Comparison of ENCODE assay signal across 24 cellular contexts in the genomic region with DNA sequence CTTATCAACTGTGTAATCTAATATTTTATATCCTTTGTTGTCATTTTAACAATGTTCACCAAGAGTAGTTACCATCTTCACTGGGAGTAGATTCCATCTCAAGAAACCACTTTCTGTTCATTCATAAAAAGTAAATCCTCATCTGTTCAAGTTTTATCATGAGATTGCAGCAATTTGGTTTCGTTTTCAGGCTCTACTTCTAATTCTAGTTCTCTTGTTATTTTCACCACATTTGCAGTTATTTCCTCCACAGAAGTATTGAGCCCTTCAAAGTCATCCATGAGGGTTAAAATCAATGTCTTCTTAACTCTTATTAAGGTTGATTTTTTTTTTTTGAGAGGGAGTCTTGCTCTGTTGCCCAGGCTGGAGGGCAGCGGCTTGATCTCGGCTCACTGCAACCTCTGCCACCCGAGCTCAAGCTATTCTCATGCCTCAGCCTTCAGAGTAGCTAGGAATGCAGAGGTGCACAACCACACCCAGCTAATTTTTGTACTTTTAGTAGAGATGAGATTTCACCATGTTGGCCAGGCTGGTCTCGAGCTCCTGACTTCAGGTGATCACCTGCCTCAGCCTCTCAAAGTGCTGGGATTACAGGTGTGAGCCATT.
"Had no signal": no experiment of that assay in that cellular context is flagged by ENCODE, and none has a peak within 500 bp of the region (broad histone marks: within the 10 kb centered on the region; RNA-seq: fewer than 3 reads in every experiment).

No MANE protein-coding gene starts in this region.

- H3K27ac ChIP-seq: body of pancreas, cardiac muscle cell, epithelial cell of prostate, foreskin keratinocyte, left lung, transverse colon had no signal

- H3K9me3 ChIP-seq: body of pancreas, left lung, transverse colon had no signal

- H3K36me3 Mint-ChIP-seq: activated CD8-positive, alpha-beta memory T cell treated with anti-CD3 and anti-CD28 coated beads, Interleukin-2, amount 10 ng/mL, durations not matched to agents 7 days and 5 days; naive B cell; stimulated activated naive B cell treated with anti-CD40 and anti-IgM and Interleukin-4, amounts not matched to agents 10 μg/mL and 1 μg/mL and 100 μg/mL, for 72 hours had no signal

- H3K27ac Mint-ChIP-seq: activated CD4-positive, alpha-beta T cell treated with anti-CD3 and anti-CD28 coated beads, Interleukin-2, amount 10 ng/mL, durations not matched to agents 24 days and 14 days; activated CD8-positive, alpha-beta memory T cell treated with anti-CD3 and anti-CD28 coated beads, Interleukin-2, amount 10 ng/mL, durations not matched to agents 7 days and 5 days; activated CD8-positive, alpha-beta T cell treated with anti-CD3 and anti-CD28 coated beads for 36 hours; activated naive CD8-positive, alpha-beta T cell treated with anti-CD3 and anti-CD28 coated beads, Interleukin-2, amount 50 U/mL, for 24 hours; naive B cell; stimulated activated naive B cell treated with anti-CD40 and anti-IgM and Interleukin-4, amounts not matched to agents 10 μg/mL and 1 μg/mL and 100 μg/mL, for 72 hours had no signal

- H3K27me3 Mint-ChIP-seq: activated CD4-positive, alpha-beta T cell treated with anti-CD3 and anti-CD28 coated beads, Interleukin-2, amount 10 ng/mL, durations not matched to agents 24 days and 14 days; activated CD8-positive, alpha-beta memory T cell treated with anti-CD3 and anti-CD28 coated beads, Interleukin-2, amount 10 ng/mL, durations not matched to agents 7 days and 5 days; activated CD8-positive, alpha-beta T cell treated with anti-CD3 and anti-CD28 coated beads for 36 hours; activated naive CD8-positive, alpha-beta T cell treated with anti-CD3 and anti-CD28 coated beads, Interleukin-2, amount 50 U/mL, for 24 hours; naive B cell; stimulated activated naive B cell treated with anti-CD40 and anti-IgM and Interleukin-4, amounts not matched to agents 10 μg/mL and 1 μg/mL and 100 μg/mL, for 72 hours had no signal

- H3K27me3 ChIP-seq: body of pancreas, cardiac muscle cell, foreskin keratinocyte, left lung, transverse colon had no signal

- H3K4me3 ChIP-seq: body of pancreas, cardiac muscle cell, left lung, lung, transverse colon had no signal

- H3K4me3 Mint-ChIP-seq: activated CD4-positive, alpha-beta T cell treated with anti-CD3 and anti-CD28 coated beads, Interleukin-2, amount 10 ng/mL, durations not matched to agents 24 days and 14 days; activated CD8-positive, alpha-beta memory T cell treated with anti-CD3 and anti-CD28 coated beads, Interleukin-2, amount 10 ng/mL, durations not matched to agents 7 days and 5 days; activated CD8-positive, alpha-beta T cell treated with anti-CD3 and anti-CD28 coated beads for 36 hours; activated naive CD8-positive, alpha-beta T cell treated with anti-CD3 and anti-CD28 coated beads, Interleukin-2, amount 50 U/mL, for 24 hours; naive B cell; stimulated activated naive B cell treated with anti-CD40 and anti-IgM and Interleukin-4, amounts not matched to agents 10 μg/mL and 1 μg/mL and 100 μg/mL, for 72 hours had no signal

- H3K9me3 Mint-ChIP-seq: activated CD4-positive, alpha-beta T cell treated with anti-CD3 and anti-CD28 coated beads, Interleukin-2, amount 10 ng/mL, durations not matched to agents 24 days and 14 days had no signal

- H3K36me3 ChIP-seq: left lung, transverse colon had no signal

- ATAC-seq: activated CD8-positive, alpha-beta memory T cell treated with anti-CD3 and anti-CD28 coated beads, Interleukin-2, amount 10 ng/mL, durations not matched to agents 7 days and 5 days; activated CD8-positive, alpha-beta T cell treated with anti-CD3 and anti-CD28 coated beads for 36 hours; activated naive CD8-positive, alpha-beta T cell treated with anti-CD3 and anti-CD28 coated beads, Interleukin-2, amount 50 U/mL, for 24 hours; body of pancreas; left lung; sciatic nerve; stimulated activated naive B cell treated with anti-CD40 and anti-IgM and Interleukin-4, amounts not matched to agents 10 μg/mL and 1 μg/mL and 100 μg/mL, for 72 hours had no signal

- DNase-seq: activated CD4-positive, alpha-beta T cell treated with anti-CD3 and anti-CD28 coated beads, Interleukin-2, amount 10 ng/mL, durations not matched to agents 24 days and 14 days; activated CD8-positive, alpha-beta memory T cell treated with anti-CD3 and anti-CD28 coated beads, Interleukin-2, amount 10 ng/mL, durations not matched to agents 7 days and 5 days; activated CD8-positive, alpha-beta T cell treated with anti-CD3 and anti-CD28 coated beads for 36 hours; activated effector memory CD4-positive, alpha-beta T cell treated with anti-CD3 and anti-CD28 coated beads, Interleukin-2, amount 50 U/mL, for 16 hours; activated naive CD4-positive, alpha-beta T cell treated with anti-CD3 and anti-CD28 coated beads, Interleukin-2, amount 50 U/mL, for 16 hours; activated naive CD8-positive, alpha-beta T cell treated with anti-CD3 and anti-CD28 coated beads, Interleukin-2, amount 50 U/mL, for 24 hours; activated T-cell treated with anti-CD3 and anti-CD28 coated beads for 4 hours; anterior cingulate cortex; body of pancreas; foreskin keratinocyte; hippocampal formation; kidney glomerular epithelial cell; left lung; naive B cell; nucleus accumbens; posterior cingulate gyrus; small intestine; stimulated activated CD4-positive, alpha-beta T cell treated with anti-CD3 and anti-CD28 coated beads, Interleukin-2, amount 100 ng/mL, for 24 hours; stimulated activated naive B cell treated with anti-CD40 and anti-IgM and Interleukin-4, amounts not matched to agents 10 μg/mL and 1 μg/mL and 100 μg/mL, for 72 hours; transverse colon had no signal

- H3K4me1 Mint-ChIP-seq: activated CD4-positive, alpha-beta T cell treated with anti-CD3 and anti-CD28 coated beads, Interleukin-2, amount 10 ng/mL, durations not matched to agents 24 days and 14 days; activated CD8-positive, alpha-beta memory T cell treated with anti-CD3 and anti-CD28 coated beads, Interleukin-2, amount 10 ng/mL, durations not matched to agents 7 days and 5 days; activated naive CD8-positive, alpha-beta T cell treated with anti-CD3 and anti-CD28 coated beads, Interleukin-2, amount 50 U/mL, for 24 hours; naive B cell; stimulated activated naive B cell treated with anti-CD40 and anti-IgM and Interleukin-4, amounts not matched to agents 10 μg/mL and 1 μg/mL and 100 μg/mL, for 72 hours had no signal

- H3K4me1 ChIP-seq: body of pancreas, foreskin keratinocyte, left lung, transverse colon had no signal
